ENCODE assay signal across 22 cellular contexts in genomic region chr3:145915787-145916186, GRCh38.
DNase-seq lines count a peak whose midpoint lies in the region; ATAC-seq and TF ChIP-seq lines count a peak whose summit lies in the region.
"Had no signal": no experiment of that assay in that cellular context is flagged by ENCODE, and none has a peak within 500 bp of the region (broad histone marks: within the 10 kb centered on the region; RNA-seq: fewer than 3 reads in every experiment).

No MANE protein-coding gene starts in this region.

- no peaks in the 10 kb centered on the region for H3K9me3 ChIP-seq in PC-3 (ENCODE audit: low read length)
- H3K9me3 ChIP-seq in gastrocnemius medialis = no peaks in the 10 kb centered on the region

- no peaks in the 10 kb centered on the region for H3K4me1 Mint-ChIP-seq in HFFc6 (ENCODE audit: low read depth)

- no peaks in the 10 kb centered on the region for H3K36me3 ChIP-seq in PC-3 (ENCODE audit: low read depth, low read length)
- no peaks in the 10 kb centered on the region for H3K36me3 ChIP-seq in gastrocnemius medialis
- H3K36me3 ChIP-seq: BLaER1 treated with 17β-estradiol and CSF1 and Interleukin-3, amounts not matched to agents 10 nM and 100 nM had no signal

- H3K9ac ChIP-seq in PC-3 (ENCODE audit: low read length) = no peak overlapping the region
- H3K9ac ChIP-seq: BLaER1 treated with 17β-estradiol and CSF1 and Interleukin-3, amounts not matched to agents 10 nM and 100 nM had no signal

- H2AFZ ChIP-seq in PC-3 (ENCODE audit: low read length) = no peak overlapping the region

- H3K9me3 Mint-ChIP-seq in HFFc6 = peaks cover 9% of the 10 kb centered on the region; the same call in 1 of the 2 replicates

- H3K4me1 ChIP-seq in PC-3 (ENCODE audit: insufficient read depth, low read length) (no peaks in the 10 kb centered on the region), gastrocnemius medialis (no peaks in the 10 kb centered on the region)
- H3K4me1 ChIP-seq: BLaER1 treated with 17β-estradiol and CSF1 and Interleukin-3, amounts not matched to agents 10 nM and 100 nM had no signal

- H3K27me3 ChIP-seq in PC-3 (ENCODE audit: low read length) (no peaks in the 10 kb centered on the region), gastrocnemius medialis (no peaks in the 10 kb centered on the region)
- H3K27me3 ChIP-seq: BLaER1 treated with 17β-estradiol and CSF1 and Interleukin-3, amounts not matched to agents 10 nM and 100 nM had no signal

- ATAC-seq in PC-3 (no peak; the same call in 1 of the 2 replicates), HG03045 (IDR thresholded peaks at IDR 0.05; ENCODE audit: unreplicated experiment) (no peak), gastrocnemius medialis (no peak)
- ATAC-seq: CD8-positive, alpha-beta T cell had no signal

- H3K79me2 ChIP-seq in PC-3 (ENCODE audit: low read length) = no peaks in the 10 kb centered on the region

- TF ChIP-seq POLR2A in gastrocnemius medialis (IDR thresholded peaks at IDR 0.05) = no peak

- POLR2A ChIA-PET in PC-3 (lab: Charles Lee; ENCODE audit: unreplicated experiment) = no interaction called here

- no peak overlapping the region for H3K4me3 ChIP-seq in PC-3 (ENCODE audit: low read length)
- H3K4me3 ChIP-seq in fibroblast of mammary gland (ENCODE audit: control insufficient read depth, low read depth, low read length) = no peak overlapping the region
- no peak overlapping the region for H3K4me3 ChIP-seq in gastrocnemius medialis
- H3K4me3 ChIP-seq: BLaER1 treated with 17β-estradiol and CSF1 and Interleukin-3, amounts not matched to agents 10 nM and 100 nM had no signal

- peak; percentile 9; the same call in 1 of the 3 replicates for TF ChIP-seq CTCF in GM12872 (IDR thresholded peaks at IDR 0.05; ENCODE audit: insufficient read depth, low read depth, low read length)
- TF ChIP-seq CTCF in HFFc6 (IDR thresholded peaks at IDR 0.05) = 0 out of 2 replicates have a peak, but pooled peaks have one; percentile 24
- peak; percentile 25; the same call in 1 of the 2 replicates for TF ChIP-seq CTCF in PC-3 (conservative IDR thresholded peaks at IDR 0.05; ENCODE audit: low read depth, low read length)
- TF ChIP-seq CTCF in fibroblast of mammary gland (conservative IDR thresholded peaks at IDR 0.05; ENCODE audit: control insufficient read depth, insufficient read depth, low read depth, low read length) = peak; percentile 4
- TF ChIP-seq CTCF in gastrocnemius medialis (IDR thresholded peaks at IDR 0.05 in 4 of 5, conservative IDR thresholded peaks at IDR 0.05 in 1 of 5) = no peak

- H3K9me2 ChIP-seq in PC-3 (replicated peaks; ENCODE audit: low read length) = no peaks in the 10 kb centered on the region

- in situ Hi-C loops in gastrocnemius medialis (cut with MboI; ENCODE audit: low sequenced_read_pairs in 4 of 4) = no loop called here

- CTCF ChIA-PET in PC-3 (lab: Charles Lee) = interaction anchor here (1.0 kb wide), 1 partner anchor 139 kb away, joined by 3 read pairs; no protein-coding TSS in a partner anchor

- intact Hi-C loops in PC-3 (cut with micrococcal nuclease) = no loop called here
- intact Hi-C loops in gastrocnemius medialis (cut with DNase I; ENCODE audit: low total_unique reads) = no loop called here

- H3K27me3 Mint-ChIP-seq in HFFc6 (ENCODE audit: insufficient read depth) = no peaks in the 10 kb centered on the region

- H3K27ac Mint-ChIP-seq in HFFc6 = no peak overlapping the region
- H3K27ac Mint-ChIP-seq: CD8-positive, alpha-beta T cell; T-helper 1 cell treated with Interleukin-12 subunit alpha and Interleukin-12 subunit beta and Interleukin-4 antibody, amounts not matched to agents 30 μg/mL and 1 μg/mL, for 36 hours had no signal

- no peaks in the 10 kb centered on the region for H3F3A ChIP-seq in PC-3 (ENCODE audit: low read length, unreplicated experiment)

- no peaks in the 10 kb centered on the region for H4K20me1 ChIP-seq in PC-3 (ENCODE audit: low read length)
- H4K20me1 ChIP-seq: BLaER1 treated with 17β-estradiol and CSF1 and Interleukin-3, amounts not matched to agents 10 nM and 100 nM had no signal

- no peak for DNase-seq in HFFc6
- DNase-seq in PC-3 = no peak
- DNase-seq in fibroblast of mammary gland (ENCODE audit: low read depth) = no peak
- DNase-seq in 8988T = no peak
- no peak for DNase-seq in KG1 (lab: John Stamatoyannopoulos, UW)
- no peak for DNase-seq in gastrocnemius medialis
- DNase-seq: ACHN; CD8-positive, alpha-beta T cell; GDM1; GOT3; NCI-H1105; NCI-H146; NCI-H2029; NCI-H226; NCI-H510A treated with DMSO at 0.1 percent for 48 hours; NCI-H774; RPMI8226; SHP77 had no signal

- no peak overlapping the region for H3K4me2 ChIP-seq in PC-3 (ENCODE audit: low read length)
- H3K4me2 ChIP-seq: BLaER1 treated with 17β-estradiol and CSF1 and Interleukin-3, amounts not matched to agents 10 nM and 100 nM had no signal

- H3K36me3 Mint-ChIP-seq in HFFc6 (ENCODE audit: low read depth) = no peaks in the 10 kb centered on the region
- H3K36me3 Mint-ChIP-seq: CD8-positive, alpha-beta T cell had no signal

- H3K27ac ChIP-seq in PC-3 (ENCODE audit: low read length) (no peak overlapping the region), gastrocnemius medialis (no peak overlapping the region)
- H3K27ac ChIP-seq: BLaER1 treated with 17β-estradiol and CSF1 and Interleukin-3, amounts not matched to agents 10 nM and 100 nM had no signal

- no peak overlapping the region for H3K4me3 Mint-ChIP-seq in HFFc6
- H3K4me3 Mint-ChIP-seq: CD8-positive, alpha-beta T cell; T-helper 1 cell treated with Interleukin-12 subunit alpha and Interleukin-12 subunit beta and Interleukin-4 antibody, amounts not matched to agents 30 μg/mL and 1 μg/mL, for 36 hours had no signal

- BruUV-seq in PC-3 (replicated peaks; lab: Mats Ljungman, UMichigan) = no TSS peak

Comparison
In these comparisons a context has a peak if more than half of its experiments do, and no peak if none do; other contexts are left out.
1. CTCF ChIP-seq: peak in GM12872 (single experiment), HFFc6 (single experiment), PC-3 (single experiment) and fibroblast of mammary gland (single experiment); none in gastrocnemius medialis (0 of 5).